ENCODE assay signal across 1 cellular context in the genomic region with DNA sequence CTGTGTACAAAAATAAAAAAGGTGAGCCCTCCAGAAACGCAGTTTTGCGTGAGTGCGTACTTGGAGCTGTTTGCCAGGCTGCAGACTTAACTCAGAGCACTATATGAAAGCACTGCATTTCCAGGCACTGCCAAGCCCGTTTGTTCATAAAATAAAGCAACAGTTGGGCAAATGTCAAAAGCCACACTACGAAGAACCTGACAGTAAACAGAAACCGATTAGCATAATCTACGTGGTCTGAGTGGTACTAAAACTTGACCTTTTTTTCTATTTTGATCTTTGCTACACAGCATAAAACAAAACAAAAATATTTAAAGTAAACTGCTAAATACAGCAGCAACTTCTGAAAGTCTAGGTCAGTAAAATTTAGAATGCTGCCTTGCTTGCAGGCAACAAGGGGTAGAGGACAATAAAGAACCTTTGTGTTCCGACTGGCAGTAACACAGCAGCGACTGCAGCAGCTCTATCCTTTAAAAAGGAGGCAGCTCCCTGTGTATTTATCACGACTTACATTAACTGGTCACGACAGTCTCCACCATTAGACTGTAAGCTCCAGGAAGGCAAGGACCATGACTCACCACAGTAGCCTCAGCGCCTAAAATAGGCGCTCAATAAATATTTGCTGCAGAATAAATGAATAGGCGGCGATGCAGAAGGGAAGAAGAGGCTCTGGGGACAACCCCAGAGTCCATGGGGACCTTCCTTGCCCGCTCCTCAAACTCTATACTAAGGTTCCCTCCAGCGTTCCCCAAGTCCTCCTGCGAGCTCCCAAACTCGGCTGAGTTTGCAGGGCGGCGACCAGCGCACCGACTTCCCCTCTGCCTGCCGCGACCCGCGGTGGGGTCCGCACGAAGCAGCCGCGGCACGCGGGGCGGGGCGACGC.
TF ChIP-seq lines count a peak whose summit lies in the region.

No MANE protein-coding gene starts in this region.

TF ChIP-seq in H1, 55 proteins besides CTCF, POLR2A, EP300 and RAD21:
- TF ChIP-seq SAP30 (IDR thresholded peaks at IDR 0.05; ENCODE audit: insufficient read depth, insufficient replicate concordance, low read length): no peak
- TF ChIP-seq KDM4A (IDR thresholded peaks at IDR 0.05; ENCODE audit: low read depth, low read length, severe bottlenecking): peak; percentile 77
- TF ChIP-seq, protein P1, sequence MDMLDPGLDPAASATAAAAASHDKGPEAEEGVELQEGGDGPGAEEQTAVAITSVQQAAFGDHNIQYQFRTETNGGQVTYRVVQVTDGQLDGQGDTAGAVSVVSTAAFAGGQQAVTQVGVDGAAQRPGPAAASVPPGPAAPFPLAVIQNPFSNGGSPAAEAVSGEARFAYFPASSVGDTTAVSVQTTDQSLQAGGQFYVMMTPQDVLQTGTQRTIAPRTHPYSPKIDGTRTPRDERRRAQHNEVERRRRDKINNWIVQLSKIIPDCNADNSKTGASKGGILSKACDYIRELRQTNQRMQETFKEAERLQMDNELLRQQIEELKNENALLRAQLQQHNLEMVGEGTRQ (IDR thresholded peaks at IDR 0.05; ENCODE audit: low read length): peak; percentile 3; the same call in 1 of the 2 replicates
- peak; percentile 65; the same call in 1 of the 2 replicates for TF ChIP-seq BACH1 (IDR thresholded peaks at IDR 0.05; ENCODE audit: low read length)
- TF ChIP-seq HDAC6 (IDR thresholded peaks at IDR 0.05; ENCODE audit: low read depth, low read length): no peak
- TF ChIP-seq RBBP5 (IDR thresholded peaks at IDR 0.05; ENCODE audit: borderline replicate concordance, low read depth, low read length): no peak
- no peak for TF ChIP-seq RFX5 (IDR thresholded peaks at IDR 0.05; ENCODE audit: borderline replicate concordance, low read depth, low read length)
- no peak for TF ChIP-seq TCF12 (IDR thresholded peaks at IDR 0.05; ENCODE audit: low read depth, low read length)
- no peak for TF ChIP-seq MAFK (IDR thresholded peaks at IDR 0.05; ENCODE audit: low read depth, low read length)
